ENCODE assay signal across 9 cellular contexts in the genomic region with DNA sequence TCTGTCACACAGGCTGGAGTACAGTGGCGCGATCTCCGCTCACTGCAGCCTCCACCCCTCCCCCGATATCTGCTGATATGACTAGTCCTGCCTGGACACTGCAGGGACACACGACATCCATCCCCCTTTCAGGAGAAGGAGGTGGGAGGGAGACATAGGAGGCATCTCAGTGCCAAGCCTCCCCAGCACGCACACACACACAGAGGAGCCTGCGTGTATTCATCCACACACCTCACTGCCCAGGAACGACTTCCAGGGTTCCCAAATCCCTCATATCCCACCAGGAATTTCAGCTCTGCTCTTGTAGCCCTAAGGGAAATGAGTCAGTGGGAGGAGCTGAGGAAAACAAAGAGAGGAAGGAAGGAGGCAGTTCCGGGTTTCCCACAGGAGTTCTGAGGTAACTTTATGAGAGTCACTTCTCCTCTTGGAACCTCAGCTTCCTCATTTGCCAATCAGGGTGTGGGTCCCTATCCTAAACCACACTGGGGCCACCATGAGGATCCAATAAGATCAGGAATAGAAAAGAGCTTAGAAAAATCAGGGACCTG. TPM values are rescaled to one million over a fixed set of nuclear protein-coding genes. Genes with fewer than 3 reads are reported as not detected.
A peak's percentile ranks its signal among the peaks of the same experiment; 100 is the strongest.
DNase-seq lines count a peak whose midpoint lies in the region; ATAC-seq and TF ChIP-seq lines count a peak whose summit lies in the region.
"Had no signal": no experiment of that assay in that cellular context is flagged by ENCODE, and none has a peak within 500 bp of the region (broad histone marks: within the 10 kb centered on the region; RNA-seq: fewer than 3 reads in every experiment).

No MANE protein-coding gene starts in this region.

- H3K14ac ChIP-seq in trophoblast cell (ENCODE audit: low read length): peak overlapping the region; percentile 5

- peak overlapping the region; percentile 91 for H2AK5ac ChIP-seq in trophoblast cell (ENCODE audit: low read length)

- peak overlapping the region; percentile 75 for H4K12ac ChIP-seq in trophoblast cell (ENCODE audit: low read depth, low read length)

- H3K9me3 ChIP-seq in SJSA1 (replicated peaks) (no peaks in the 10 kb centered on the region), trophoblast cell (ENCODE audit: insufficient read depth, low read depth, low read length) (no peaks in the 10 kb centered on the region)

- no peak overlapping the region for H3K23ac ChIP-seq in trophoblast cell (ENCODE audit: low read length)

- peak overlapping the region; percentile 66 for H2AFZ ChIP-seq in trophoblast cell (ENCODE audit: insufficient read depth, low read length, poor library complexity)

- H2BK12ac ChIP-seq in trophoblast cell (ENCODE audit: low read length): peak overlapping the region; percentile 97

- peak; percentile 98 for DNase-seq in ELR (ENCODE audit: low read depth)
- peak; percentile 73 to 82 for DNase-seq in SJSA1 (ENCODE audit: low read depth in 1 of 2, low spot score in 2 of 2)
- peak; percentile 94 for DNase-seq in fibroblast of pulmonary artery (ENCODE audit: low read depth)
- peak; percentile 86 to 89 for DNase-seq in trophoblast cell
- no peak for DNase-seq in activated effector memory CD4-positive, alpha-beta T cell treated with anti-CD3 and anti-CD28 coated beads, Interleukin-2, amount 50 U/mL, for 16 hours
- no peak for DNase-seq in activated CD8-positive, alpha-beta memory T cell treated with anti-CD3 and anti-CD28 coated beads, Interleukin-2, amount 50 U/mL, for 48 hours
- DNase-seq: immature natural killer cell had no signal

- H3K79me2 ChIP-seq in trophoblast cell (ENCODE audit: control insufficient read depth, insufficient read depth, low read length, poor library complexity): peaks cover 3% of the 10 kb centered on the region

- no CpG with 5 or more reads among the region's 9 CpGs for WGBS in trophoblast cell (ENCODE audit: extremely low coverage, insufficient coverage, insufficient read length)

- H3K4me1 ChIP-seq in SJSA1 (replicated peaks) (peaks cover 14% of the 10 kb centered on the region), trophoblast cell (ENCODE audit: control insufficient read depth in 1 of 2, insufficient read depth in 2 of 2, low read length in 2 of 2) (peaks cover 21 to 22% of the 10 kb centered on the region in 2 experiments)

- peak overlapping the region; percentile 82 for H4K8ac ChIP-seq in trophoblast cell (ENCODE audit: low read depth, low read length)

- H3K4me3 ChIP-seq in SJSA1 (no peak overlapping the region), fibroblast of pulmonary artery (replicated peaks; ENCODE audit: low read depth, low read length) (peak overlapping the region; percentile 13), trophoblast cell (ENCODE audit: low read depth, low read length) (peak overlapping the region; percentile 52)

- H3K27me3 ChIP-seq in SJSA1 (replicated peaks) (no peaks in the 10 kb centered on the region), trophoblast cell (ENCODE audit: insufficient read depth, low read length) (no peaks in the 10 kb centered on the region)

- ATAC-seq in HG02973 (IDR thresholded peaks at IDR 0.05; ENCODE audit: unreplicated experiment): no peak
- no peak for ATAC-seq in HG02759 (IDR thresholded peaks at IDR 0.05; ENCODE audit: unreplicated experiment)

- no peak overlapping the region for H3K9ac ChIP-seq in trophoblast cell (ENCODE audit: low read length)

- peaks cover 15% of the 10 kb centered on the region for H3K79me1 ChIP-seq in trophoblast cell (ENCODE audit: low read length)

- H3K36me3 ChIP-seq in SJSA1 (no peaks in the 10 kb centered on the region), trophoblast cell (ENCODE audit: control insufficient read depth in 1 of 2, insufficient read depth in 2 of 2, low read length in 2 of 2) (no peaks in the 10 kb centered on the region)

- TF ChIP-seq CTCF in fibroblast of pulmonary artery (IDR thresholded peaks at IDR 0.05; ENCODE audit: low read length, missing control alignments): no peak

- H2BK120ac ChIP-seq in trophoblast cell (ENCODE audit: insufficient read depth, low read length, poor library complexity): peak overlapping the region; percentile 94

- peak overlapping the region; percentile 93 for H3K27ac ChIP-seq in SJSA1
- H3K27ac ChIP-seq in trophoblast cell (ENCODE audit: low read depth, low read length): peak overlapping the region; percentile 47

- peak overlapping the region; percentile 74 for H2BK5ac ChIP-seq in trophoblast cell (ENCODE audit: low read depth, low read length, poor library complexity)

- peak overlapping the region; percentile 68 for H3K4ac ChIP-seq in trophoblast cell (ENCODE audit: low read depth, low read length)

- peak overlapping the region; percentile 12 for H3K4me2 ChIP-seq in trophoblast cell (ENCODE audit: low read length)

- peak overlapping the region; percentile 13 for H3K18ac ChIP-seq in trophoblast cell (ENCODE audit: low read length)

- H4K91ac ChIP-seq in trophoblast cell (ENCODE audit: low read depth, low read length): peak overlapping the region; percentile 95

RNA-seq across cellular contexts. Expression of a gene that starts 37.2 kb away (rescaled TPM):
- 13.2 and 13.9 TPM in 2 replicates for total RNA-seq in SJSA1 (2014; rRNA removed; shearing (Covaris generic))
- polyA plus RNA-seq in trophoblast cell (2013): 15.8 and 15.9 TPM in 2 replicates

RNA-seq across cellular contexts. Expression of a gene that starts 40.4 kb away (rescaled TPM):
- 19.5 and 19.8 TPM in 2 replicates for total RNA-seq in SJSA1 (2014; rRNA removed; shearing (Covaris generic))
- 34.0 and 35.3 TPM in 2 replicates for polyA plus RNA-seq in trophoblast cell (2013)
- polyA plus RNA-seq: immature natural killer cell had no signal

Comparison
In these comparisons a context has a peak if more than half of its experiments do, and no peak if none do; other contexts are left out.
1. DNase-seq: peak in ELR (single experiment), SJSA1 (2 of 2), fibroblast of pulmonary artery (single experiment) and trophoblast cell (2 of 2); none in activated effector memory CD4-positive, alpha-beta T cell treated with anti-CD3 and anti-CD28 coated beads, Interleukin-2, amount 50 U/mL, for 16 hours (single experiment) and activated CD8-positive, alpha-beta memory T cell treated with anti-CD3 and anti-CD28 coated beads, Interleukin-2, amount 50 U/mL, for 48 hours (single experiment).